ENCODE assay signal across 26 cellular contexts in genomic region chr15:65558997-65559760, GRCh38. TPM values are rescaled to one million over a fixed set of nuclear protein-coding genes. Genes with fewer than 3 reads are reported as not detected.
DNase-seq lines count a peak whose midpoint lies in the region; ATAC-seq, FAIRE-seq and TF ChIP-seq lines count a peak whose summit lies in the region.
"Had no signal": no experiment of that assay in that cellular context is flagged by ENCODE, and none has a peak within 500 bp of the region (broad histone marks: within the 10 kb centered on the region; RNA-seq: fewer than 3 reads in every experiment).

No MANE protein-coding gene starts in this region.

- H3K9me3 ChIP-seq in Panc1 (ENCODE audit: control insufficient read depth, insufficient read depth, low read depth, low read length) (no peaks in the 10 kb centered on the region), astrocyte (ENCODE audit: insufficient read depth, low read depth, low read length) (no peaks in the 10 kb centered on the region)
- H3K9me3 ChIP-seq: BE2C, SJSA1 had no signal

- H3K4me3 ChIP-seq in Panc1 (ENCODE audit: low read depth in 2 of 2, low read length in 2 of 2) (no peak overlapping the region), astrocyte (ENCODE audit: insufficient read depth, low read depth, low read length) (no peak overlapping the region)
- H3K4me3 ChIP-seq: PC-9, SJSA1 had no signal

- H2AFZ ChIP-seq in astrocyte (ENCODE audit: low read depth, low read length) = no peak overlapping the region
- H2AFZ ChIP-seq: PC-9 had no signal

- H3K9me3 Mint-ChIP-seq in astrocyte (ENCODE audit: unreplicated experiment) (no peaks in the 10 kb centered on the region), nephron progenitor cell (peaks cover 8% of the 10 kb centered on the region)
- H3K9me3 Mint-ChIP-seq: IgD-negative memory B cell had no signal

- in situ Hi-C loops in Panc1 (cut with HindIII; ENCODE audit: low pct_unique_long_range_greater_than_20kb, low sequenced_read_pairs) = no loop called here

- H3K4me2 ChIP-seq in astrocyte (ENCODE audit: low read length) = peak overlapping the region; percentile 61
- H3K4me2 ChIP-seq: KMS-11, PC-9 had no signal

- H3K4me1 Mint-ChIP-seq in astrocyte (ENCODE audit: low read depth, unreplicated experiment) (peaks cover 12% of the 10 kb centered on the region), nephron progenitor cell (no peaks in the 10 kb centered on the region)
- H3K4me1 Mint-ChIP-seq: IgD-negative memory B cell had no signal

- FAIRE-seq in astrocyte (lab: Jason Lieb, UNC) = no peak
- FAIRE-seq: GM12892, GM18507 had no signal

- no peaks in the 10 kb centered on the region for H3K27me3 ChIP-seq in Panc1 (ENCODE audit: control insufficient read depth, insufficient read depth, low read length)
- no peaks in the 10 kb centered on the region for H3K27me3 ChIP-seq in astrocyte (ENCODE audit: insufficient read depth, low read length)
- H3K27me3 ChIP-seq: BE2C, SJSA1 had no signal

- H3K4me3 Mint-ChIP-seq in astrocyte (ENCODE audit: unreplicated experiment) (no peak overlapping the region), nephron progenitor cell (no peak overlapping the region)
- H3K4me3 Mint-ChIP-seq: IgD-negative memory B cell had no signal

- H3K4me1 ChIP-seq in Panc1 (ENCODE audit: control insufficient read depth, insufficient read depth, low read length) = no peaks in the 10 kb centered on the region; the same call in 1 of the 2 replicates
- H3K4me1 ChIP-seq in astrocyte (ENCODE audit: insufficient read depth, low read length) = peaks cover 13% of the 10 kb centered on the region
- H3K4me1 ChIP-seq: SJSA1 had no signal

- H3K79me2 ChIP-seq in astrocyte (ENCODE audit: insufficient read depth, low read length) = peaks cover 4% of the 10 kb centered on the region

- no peaks in the 10 kb centered on the region for H3K27me3 Mint-ChIP-seq in astrocyte (ENCODE audit: low read depth, unreplicated experiment)
- H3K27me3 Mint-ChIP-seq in nephron progenitor cell (ENCODE audit: low read depth, poor library complexity) = no peaks in the 10 kb centered on the region
- H3K27me3 Mint-ChIP-seq: IgD-negative memory B cell had no signal

- POLR2A ChIA-PET in Panc1 (lab: Charles Lee) = no interaction called here

- peaks cover 13% of the 10 kb centered on the region for H3K36me3 ChIP-seq in Panc1 (ENCODE audit: control insufficient read depth, insufficient read depth, low read length)
- H3K36me3 ChIP-seq in astrocyte (ENCODE audit: insufficient read depth, low read length) = peaks cover 12% of the 10 kb centered on the region

- no peak for ATAC-seq in Panc1
- ATAC-seq in GM21576 (IDR thresholded peaks at IDR 0.05; ENCODE audit: unreplicated experiment) = no peak
- ATAC-seq in GM18505 (IDR thresholded peaks at IDR 0.05; ENCODE audit: unreplicated experiment) = no peak
- no peak for ATAC-seq in GM18858 (IDR thresholded peaks at IDR 0.05; ENCODE audit: unreplicated experiment)
- ATAC-seq: HCT116 had no signal

- intact Hi-C loops in Panc1 (cut with micrococcal nuclease; ENCODE audit: unreplicated experiment) = no loop called here

- H3K9ac ChIP-seq in astrocyte (ENCODE audit: low read length) = peak overlapping the region; percentile 11
- H3K9ac ChIP-seq: KMS-11 had no signal

- peaks cover 9% of the 10 kb centered on the region for H4K20me1 ChIP-seq in astrocyte (ENCODE audit: insufficient read depth, low read length)

- CTCF ChIA-PET in Panc1 (lab: Charles Lee) = no interaction called here

- BruUV-seq in Panc1 (replicated peaks; lab: Mats Ljungman, UMichigan) = TSS peak; percentile 19

- H3K36me3 Mint-ChIP-seq in astrocyte (ENCODE audit: low read depth, unreplicated experiment) (peaks cover 27% of the 10 kb centered on the region), nephron progenitor cell (ENCODE audit: low read depth) (peaks cover 94% of the 10 kb centered on the region)

- DNase-seq in Panc1 (ENCODE audit: low read depth, low spot score) (no peak), astrocyte (ENCODE audit: low read depth) (no peak), nephron progenitor cell (no peak), glomerular visceral epithelial cell (ENCODE audit: extremely low spot score) (no peak)
- DNase-seq: BE2C, DMS153, DND-41, MM.1S, NCI-H1417, NCI-H1694, NCI-H2029 treated with DMSO at 0.1 percent for 48 hours, NCI-H2227 treated with DMSO at 0.1 percent for 48 hours, NCI-H526 treated with DMSO at 0.1 percent for 48 hours, PC-9, Right ventricle myocardium superior, RPMI8226 had no signal

- no peak for TF ChIP-seq POLR2A in GM18505 (IDR thresholded peaks at IDR 0.05; ENCODE audit: borderline replicate concordance, extremely low read depth, insufficient read depth, insufficient read length)

- no peak overlapping the region for H3K27ac Mint-ChIP-seq in astrocyte (ENCODE audit: unreplicated experiment)
- peak overlapping the region; percentile 18 for H3K27ac Mint-ChIP-seq in nephron progenitor cell
- H3K27ac Mint-ChIP-seq: IgD-negative memory B cell had no signal

- TF ChIP-seq CTCF in Panc1 (IDR thresholded peaks at IDR 0.05) (no peak), astrocyte (IDR thresholded peaks at IDR 0.05; ENCODE audit: insufficient read depth, low read depth, low read length) (no peak), nephron progenitor cell (IDR thresholded peaks at IDR 0.05) (no peak)

- H3K27ac ChIP-seq in Panc1 (ENCODE audit: low read length) (no peak overlapping the region), astrocyte (ENCODE audit: low read depth, low read length) (peak overlapping the region; percentile 29)
- H3K27ac ChIP-seq: HL-60, KMS-11, PC-9, SJSA1 had no signal

RNA-seq across cellular contexts. Expression of gene HACD3, which starts 28.9 kb away (rescaled TPM):
- total RNA-seq in Panc1 (2021; ENCODE audit: unreplicated experiment) (83.2 TPM), astrocyte (122 and 129 TPM in 2 replicates)
- polyA plus RNA-seq in Panc1 (2012; ENCODE audit: insufficient read length) = 64.8 TPM

RNA-seq across cellular contexts. Expression of gene DPP8, which starts 41.7 kb away (rescaled TPM):
- total RNA-seq in Panc1 (2021; ENCODE audit: unreplicated experiment) (36.2 TPM), astrocyte (25.7 and 29.5 TPM in 2 replicates)
- polyA plus RNA-seq in Panc1 (2012; ENCODE audit: insufficient read length) = 18.0 TPM

RNA-seq across cellular contexts. Expression of gene INTS14, which starts 51.8 kb away (rescaled TPM):
- 41.2 TPM for total RNA-seq in Panc1 (2021; ENCODE audit: unreplicated experiment)
- 30.4 TPM for polyA plus RNA-seq in Panc1 (2012; ENCODE audit: insufficient read length)
- total RNA-seq in astrocyte = 24.2 and 24.4 TPM in 2 replicates
